11 cellular contexts compared by ENCODE assay signal in genomic region chr11:114308689-114309089, GRCh38. TPM values are rescaled to one million over a fixed set of nuclear protein-coding genes. Genes with fewer than 3 reads are reported as not detected.
DNase-seq lines count a peak whose midpoint lies in the region; ATAC-seq, FAIRE-seq and TF ChIP-seq lines count a peak whose summit lies in the region.
"Had no signal": no experiment of that assay in that cellular context is flagged by ENCODE, and none has a peak within 500 bp of the region (broad histone marks: within the 10 kb centered on the region; RNA-seq: fewer than 3 reads in every experiment).

No MANE protein-coding gene starts in this region.

- peaks cover 40% of the 10 kb centered on the region for H3K36me3 ChIP-seq in ACC112 (ENCODE audit: insufficient read depth, low read length)
- peaks cover 8 to 18% of the 10 kb centered on the region in 2 experiments for H3K36me3 ChIP-seq in endothelial cell of umbilical vein (ENCODE audit: control insufficient read depth in 2 of 2, extremely low read depth in 1 of 2, insufficient read depth in 2 of 2, low read length in 2 of 2)
- H3K36me3 ChIP-seq in neutrophil, result no peaks in the 10 kb centered on the region

- no peak for ATAC-seq in foreskin keratinocyte
- no peak for ATAC-seq in HG03108 (IDR thresholded peaks at IDR 0.05; ENCODE audit: unreplicated experiment)
- no peak for ATAC-seq in GM21576 (IDR thresholded peaks at IDR 0.05; ENCODE audit: unreplicated experiment)

- no TSS peak for BruUV-seq in endothelial cell of umbilical vein (replicated peaks; lab: Mats Ljungman, UMichigan)

- TF ChIP-seq CTCF in endothelial cell of umbilical vein (IDR thresholded peaks at IDR 0.05; ENCODE audit: extremely low read depth in 1 of 2, insufficient read depth in 1 of 2, low read depth in 1 of 2, low read length in 2 of 2) (no peak), neutrophil (IDR thresholded peaks at IDR 0.05) (no peak), foreskin keratinocyte (conservative IDR thresholded peaks at IDR 0.05) (no peak)

- peaks cover 48% of the 10 kb centered on the region for H3K4me1 ChIP-seq in ACC112 (ENCODE audit: control insufficient read depth, insufficient read depth, low read length, unreplicated experiment)
- H3K4me1 ChIP-seq in endothelial cell of umbilical vein (ENCODE audit: control insufficient read depth, extremely low read depth, insufficient read depth, low read length), result peaks cover 26% of the 10 kb centered on the region
- peaks cover 35 to 37% of the 10 kb centered on the region in 2 experiments for H3K4me1 ChIP-seq in neutrophil (ENCODE audit: control insufficient read depth in 1 of 2, insufficient read depth in 1 of 2, low read depth in 1 of 2, low read length in 1 of 2)
- no peaks in the 10 kb centered on the region for H3K4me1 ChIP-seq in foreskin keratinocyte
- H3K4me1 ChIP-seq: SJCRH30, testis had no signal

- DNase-seq in NCI-H146 treated with DMSO at 0.1 percent for 48 hours (lab: John Stamatoyannopoulos, UW; ENCODE audit: unreplicated experiment) (peak; percentile 24), endothelial cell of umbilical vein (ENCODE audit: low read depth, low spot score) (no peak), NCI-H1694 (lab: John Stamatoyannopoulos, UW) (no peak), foreskin keratinocyte (no peak)
- DNase-seq: activated CD8-positive, alpha-beta memory T cell treated with anti-CD3 and anti-CD28 coated beads for 24 hours; SJCRH30; testis had no signal

- dilution Hi-C loops in endothelial cell of umbilical vein (cut with MboI; ENCODE audit: extremely low pct_ligation_motif_present, low sequenced_read_pairs), result no loop called here

- intact Hi-C loops in endothelial cell of umbilical vein (cut with micrococcal nuclease), result no loop called here

- H3K79me2 ChIP-seq in ACC112 (ENCODE audit: control insufficient read depth, insufficient read depth, low read length, unreplicated experiment) (peaks cover 78% of the 10 kb centered on the region), endothelial cell of umbilical vein (ENCODE audit: control insufficient read depth, insufficient read depth, low read length) (peaks cover 75% of the 10 kb centered on the region)

- TF ChIP-seq POLR2A in endothelial cell of umbilical vein (IDR thresholded peaks at IDR 0.05; ENCODE audit: low read depth, low read length), result no peak

- POLR2A ChIA-PET in endothelial cell of umbilical vein (lab: Charles Lee), result interaction anchor here (3.9 kb wide), 1 partner anchor 13 kb away, joined by 33 read pairs; the partner anchor contains the start of gene NNMT

- H3K4me3 ChIP-seq in ACC112 (ENCODE audit: low read depth, low read length) (peak overlapping the region; percentile 65), endothelial cell of umbilical vein (replicated peaks in 1 of 3; ENCODE audit: insufficient read depth in 1 of 3, low read depth in 1 of 3, low read length in 3 of 3) (no peak overlapping the region), neutrophil (ENCODE audit: low read depth in 1 of 2, low read length in 1 of 2) (no peak overlapping the region)
- H3K4me3 ChIP-seq: SJCRH30, testis had no signal

- H4K20me1 ChIP-seq in endothelial cell of umbilical vein (replicated peaks; ENCODE audit: control insufficient read depth, extremely low read depth, insufficient read depth, low read length), result no peaks in the 10 kb centered on the region

- no peaks in the 10 kb centered on the region for H3K9me1 ChIP-seq in endothelial cell of umbilical vein (replicated peaks; ENCODE audit: control insufficient read depth, extremely low read depth, insufficient read depth, low read length)

- H3K9me3 ChIP-seq in endothelial cell of umbilical vein (replicated peaks; ENCODE audit: control insufficient read depth, insufficient read depth, low read length) (no peaks in the 10 kb centered on the region), neutrophil (no peaks in the 10 kb centered on the region)
- H3K9me3 ChIP-seq: SJCRH30, testis had no signal

- FAIRE-seq in endothelial cell of umbilical vein (lab: Jason Lieb, UNC), result no peak

- H3K4me2 ChIP-seq in endothelial cell of umbilical vein (ENCODE audit: insufficient read depth, low read length), result peak overlapping the region; percentile 87

- H2AFZ ChIP-seq in ACC112 (ENCODE audit: low read length, unreplicated experiment) (no peak overlapping the region), endothelial cell of umbilical vein (ENCODE audit: low read depth, low read length) (no peak overlapping the region)

- H3K27me3 ChIP-seq in ACC112 (ENCODE audit: insufficient read depth, low read length) (no peaks in the 10 kb centered on the region), endothelial cell of umbilical vein (ENCODE audit: control insufficient read depth in 2 of 2, insufficient read depth in 2 of 2, low read length in 2 of 2) (no peaks in the 10 kb centered on the region), neutrophil (no peaks in the 10 kb centered on the region), foreskin keratinocyte (peaks cover 17% of the 10 kb centered on the region)
- H3K27me3 ChIP-seq: SJCRH30, testis had no signal

- H3K27ac ChIP-seq in ACC112 (ENCODE audit: low read depth, low read length), result peak overlapping the region; percentile 96
- peak overlapping the region; percentile 79 for H3K27ac ChIP-seq in endothelial cell of umbilical vein (ENCODE audit: insufficient read depth, low read depth, low read length)
- peak overlapping the region; percentile 23 for H3K27ac ChIP-seq in neutrophil
- no peak overlapping the region for H3K27ac ChIP-seq in foreskin keratinocyte
- H3K27ac ChIP-seq: SJCRH30 had no signal

- H3K9ac ChIP-seq in endothelial cell of umbilical vein (replicated peaks; ENCODE audit: extremely low read depth, insufficient read depth, low read length), result no peak overlapping the region

- CTCF ChIA-PET in endothelial cell of umbilical vein (lab: Charles Lee), result interaction anchor here (1.0 to 4.5 kb wide), 7 partner anchors 9 to 130 kb away, joined by 3 to 41 read pairs (median 8); partner anchors contain the start of gene NNMT

TF ChIP-seq in endothelial cell of umbilical vein, 7 proteins besides CTCF, POLR2A, EP300 and RAD21:
- TF ChIP-seq EZH2 (IDR thresholded peaks at IDR 0.05; ENCODE audit: borderline replicate concordance, low read depth, low read length, severe bottlenecking) (no peak), JUN (IDR thresholded peaks at IDR 0.05; ENCODE audit: borderline replicate concordance, insufficient read depth, insufficient read length, low read depth) (no peak), GATA2 (IDR thresholded peaks at IDR 0.05; ENCODE audit: insufficient read depth, insufficient read length, low read depth, low read length) (no peak), MYC (IDR thresholded peaks at IDR 0.05; ENCODE audit: low read depth, low read length) (no peak), POLR2AphosphoS5 (IDR thresholded peaks at IDR 0.05; ENCODE audit: insufficient read depth, low read depth, low read length) (no peak), FOS (IDR thresholded peaks at IDR 0.05; ENCODE audit: borderline replicate concordance, insufficient read depth, low read length) (no peak), MAX (IDR thresholded peaks at IDR 0.05; ENCODE audit: insufficient read depth, insufficient read length) (no peak)

RNA-seq across cellular contexts. Expression of gene NNMT, which starts 12.5 kb away (rescaled TPM):
- total RNA-seq in endothelial cell of umbilical vein, result 300 and 330 TPM in 2 replicates
- 454 and 506 TPM in 2 replicates for polyA plus RNA-seq in endothelial cell of umbilical vein
- 458 and 555 TPM in 2 replicates for polyA plus RNA-seq in endothelial cell of umbilical vein (2011; cell fraction: cytosol; rRNA removed)
- polyA plus RNA-seq in endothelial cell of umbilical vein (2011; cell fraction: nucleus; rRNA removed), result 274 and 371 TPM in 2 replicates
- polyA plus RNA-seq in endothelial cell of umbilical vein (2012), result 482 and 590 TPM in 2 replicates
- polyA minus RNA-seq in endothelial cell of umbilical vein, result 169 and 179 TPM in 2 replicates
- polyA minus RNA-seq in endothelial cell of umbilical vein (2011; cell fraction: cytosol; rRNA and poly(A)+ RNA removed), result 120 TPM
- 292 and 324 TPM in 2 replicates for polyA minus RNA-seq in endothelial cell of umbilical vein (2011; cell fraction: nucleus; rRNA and poly(A)+ RNA removed)
- total RNA-seq in foreskin keratinocyte, result not detected in 2 replicates
- not detected in 2 replicates for polyA plus RNA-seq in foreskin keratinocyte

Comparison
In these comparisons a context has a peak if more than half of its experiments do, and no peak if none do; other contexts are left out.
1. RNA of gene NNMT, which starts 12.5 kb away (total RNA-seq): 300 to 330 TPM in endothelial cell of umbilical vein; not detected in foreskin keratinocyte; every median in the first group is over 100 times any median in the second.